Comparison of ENCODE assay signal across 8 cellular contexts in genomic region chr18:48222118-48222517, GRCh38.
DNase-seq lines count a peak whose midpoint lies in the region; ATAC-seq and TF ChIP-seq lines count a peak whose summit lies in the region.

No MANE protein-coding gene starts in this region.

- no peak overlapping the region for H3K4me3 Mint-ChIP-seq in central memory CD8-positive, alpha-beta T cell

- ATAC-seq in HG03103 (IDR thresholded peaks at IDR 0.05; ENCODE audit: low read depth, unreplicated experiment) (peak; percentile 86), GM18520 (IDR thresholded peaks at IDR 0.05; ENCODE audit: unreplicated experiment) (no peak)
- peak; percentile 36 for ATAC-seq in central memory CD8-positive, alpha-beta T cell (replicated peaks; ENCODE audit: extremely low read depth, poor library complexity, severe bottlenecking)

- DNase-seq in G401 (ENCODE audit: low spot score) (peak; percentile 66), NCI-H226 (peak; percentile 47), renal cortical epithelial cell (ENCODE audit: low read depth) (peak; percentile 82), cortex of kidney (lab: John Stamatoyannopoulos, UW) (no peak), GM13977 (ENCODE audit: low spot score) (no peak)
- DNase-seq in central memory CD8-positive, alpha-beta T cell (ENCODE audit: low spot score in 2 of 2): no peak

- no peaks in the 10 kb centered on the region for H3K36me3 Mint-ChIP-seq in central memory CD8-positive, alpha-beta T cell (ENCODE audit: insufficient read depth)

- no peak for TF ChIP-seq CTCF in GM13977 (IDR thresholded peaks at IDR 0.05; ENCODE audit: extremely low read depth, insufficient read depth, missing control alignments)

- in situ Hi-C loops in G401 (cut with HindIII; ENCODE audit: low sequenced_read_pairs) (no loop called here), GM13977 (cut with MboI; ENCODE audit: low pct_unique_long_range_greater_than_20kb, low sequenced_read_pairs, unreplicated experiment) (no loop called here)

- no peaks in the 10 kb centered on the region for H3K27me3 Mint-ChIP-seq in central memory CD8-positive, alpha-beta T cell

- no peaks in the 10 kb centered on the region for H3K9me3 Mint-ChIP-seq in central memory CD8-positive, alpha-beta T cell

- H3K4me1 Mint-ChIP-seq in central memory CD8-positive, alpha-beta T cell: peaks cover 2% of the 10 kb centered on the region

- no peak overlapping the region for H3K27ac Mint-ChIP-seq in central memory CD8-positive, alpha-beta T cell (ENCODE audit: low read depth)

Comparison
In these comparisons a context has a peak if more than half of its experiments do, and no peak if none do; other contexts are left out.
1. DNase-seq: peak in G401 (single experiment), NCI-H226 (single experiment) and renal cortical epithelial cell (single experiment); none in central memory CD8-positive, alpha-beta T cell (0 of 2), cortex of kidney (single experiment) and GM13977 (single experiment).